In genomic region chr3:38210141-38210757, GRCh38 we compare ENCODE assay signal across 1 cellular context.
TF ChIP-seq lines count a peak whose summit lies in the region.

No MANE protein-coding gene starts in this region.

TF ChIP-seq in SK-N-SH treated with all-trans-retinoic acid at 6 μM for 48 hours, 23 proteins besides CTCF, POLR2A, EP300 and RAD21 (continued from another document):
- TF ChIP-seq ZNF70 (CRISPR knock-in tag; IDR thresholded peaks at IDR 0.05) (no peak), CSRNP3 (CRISPR knock-in tag; IDR thresholded peaks at IDR 0.05) (no peak), RARB (CRISPR knock-in tag; IDR thresholded peaks at IDR 0.05) (no peak), BACH2 (CRISPR knock-in tag; IDR thresholded peaks at IDR 0.05; ENCODE audit: borderline replicate concordance) (no peak), TSHZ2 (CRISPR knock-in tag; IDR thresholded peaks at IDR 0.05) (no peak)
